In the genomic region with DNA sequence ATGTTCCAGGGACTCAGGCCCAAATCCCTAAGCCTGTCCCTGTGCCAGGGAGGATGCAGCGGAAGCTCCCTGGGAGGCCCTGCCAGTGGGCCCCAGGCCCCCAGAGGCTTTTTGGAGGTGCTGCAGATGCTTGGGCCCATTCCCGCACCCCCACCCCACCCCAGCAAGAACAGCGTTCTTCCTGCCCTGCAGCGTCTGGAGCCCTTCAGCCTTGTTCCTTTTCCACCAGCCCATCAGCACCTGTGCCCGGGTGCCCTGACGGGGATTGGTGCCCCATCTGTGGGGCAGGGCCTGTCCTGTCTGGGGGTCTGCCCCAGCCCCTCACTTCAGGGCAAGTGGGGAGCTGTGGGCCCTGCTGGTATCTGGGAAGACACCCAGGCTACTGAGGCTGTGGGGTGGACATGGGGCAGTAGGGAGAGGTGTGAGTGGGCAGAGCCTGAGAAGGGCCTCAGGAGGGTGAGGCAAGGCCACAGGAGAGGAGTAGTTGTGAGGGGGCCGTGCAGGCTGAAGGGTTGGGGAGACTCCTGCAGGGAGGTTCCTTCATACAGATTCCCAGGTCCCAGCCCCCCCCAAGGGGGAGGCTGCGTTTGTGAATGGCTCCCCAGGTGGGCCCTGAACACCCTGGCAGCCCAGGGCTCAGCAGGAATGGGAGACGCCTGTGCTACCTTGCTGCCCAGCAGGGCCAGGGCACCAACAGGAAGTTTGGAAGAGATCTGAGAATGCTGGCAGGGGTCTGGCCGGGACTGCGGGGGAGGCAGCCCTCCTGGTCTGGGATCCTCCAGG, we compare ENCODE assay signal across 14 cellular contexts. TPM values are rescaled to one million over a fixed set of nuclear protein-coding genes. Genes with fewer than 3 reads are reported as not detected.
DNase-seq lines count a peak whose midpoint lies in the region; ATAC-seq, FAIRE-seq and TF ChIP-seq lines count a peak whose summit lies in the region.
"Had no signal": no experiment of that assay in that cellular context is flagged by ENCODE, and none has a peak within 500 bp of the region (broad histone marks: within the 10 kb centered on the region; RNA-seq: fewer than 3 reads in every experiment).

No MANE protein-coding gene starts in this region.

- H3K27ac Mint-ChIP-seq in stimulated activated naive CD8-positive, alpha-beta T cell treated with anti-CD3 and anti-CD28 coated beads, Interleukin-15, Interleukin-2, amounts not matched to agents 100 ng/mL and 50 ng/mL, for 24 hours, result peak overlapping the region; percentile 36

- H3K9ac ChIP-seq in GM12878 (ENCODE audit: control insufficient read depth, insufficient read depth, low read length) (no peak overlapping the region), mucosa of stomach (ENCODE audit: low read length) (peak overlapping the region; percentile 34)

- H3K9me3 Mint-ChIP-seq in stimulated activated naive CD8-positive, alpha-beta T cell treated with anti-CD3 and anti-CD28 coated beads, Interleukin-15, Interleukin-2, amounts not matched to agents 100 ng/mL and 50 ng/mL, for 24 hours, result no peaks in the 10 kb centered on the region

- peak overlapping the region; percentile 75; the same call in 1 of the 2 replicates for H3K4me2 ChIP-seq in GM12878 (ENCODE audit: control insufficient read depth, insufficient read depth)

- H3K79me2 ChIP-seq in GM12878 (ENCODE audit: control insufficient read depth, insufficient read depth, low read length), result peaks cover 26% of the 10 kb centered on the region

- SMC1A ChIA-PET in GM12878 (lab: Charles Lee; ENCODE audit: uncharacterized antibody, unreplicated experiment), result no interaction called here

- no peak for TF ChIP-seq POLR2A in GM12878 (IDR thresholded peaks at IDR 0.05; ENCODE audit: low read depth, low read length)

- in situ Hi-C loops in GM12878 (cut with MboI), result no loop called here

- H3K36me3 ChIP-seq in GM12878 (ENCODE audit: control insufficient read depth in 2 of 2, insufficient read depth in 2 of 2, low read length in 1 of 2) (0 out of 4 replicates have a peak, but pooled peaks cover 0 to 1% of the 10 kb centered on the region in 2 experiments), mucosa of stomach (ENCODE audit: control insufficient read depth, insufficient read depth, low read length) (peaks cover 13% of the 10 kb centered on the region), small intestine (ENCODE audit: control insufficient read depth in 2 of 2, insufficient read depth in 2 of 2, low read length in 2 of 2) (peaks cover 2 to 7% of the 10 kb centered on the region in 2 donors)
- H3K36me3 ChIP-seq: SJCRH30 had no signal

- H3K4me1 Mint-ChIP-seq in stimulated activated naive CD8-positive, alpha-beta T cell treated with anti-CD3 and anti-CD28 coated beads, Interleukin-15, Interleukin-2, amounts not matched to agents 100 ng/mL and 50 ng/mL, for 24 hours (ENCODE audit: low read depth), result peaks cover 38% of the 10 kb centered on the region

- WGBS in GM12878 (ENCODE audit: insufficient coverage, insufficient replicate concordance, low lambda C conversion rate, missing lambda C conversion rate), result 74% methylated on average over 10 of the region's 11 CpGs
- 82 to 85% (median 83%) methylated on average over 10 to 11 of the region's 11 CpGs for WGBS in small intestine, 3 donors

- BruUV-seq in GM12878 (replicated peaks; lab: Mats Ljungman, UMichigan), result no TSS peak

- RAD21 ChIA-PET in GM12878 (lab: Charles Lee; ENCODE audit: unreplicated experiment), result no interaction called here

- H4K20me1 ChIP-seq in GM12878 (ENCODE audit: control insufficient read depth, insufficient read depth), result no peaks in the 10 kb centered on the region; the same call in 1 of the 2 replicates

- ATAC-seq in stimulated activated naive CD8-positive, alpha-beta T cell treated with anti-CD3 and anti-CD28 coated beads, Interleukin-15, Interleukin-2, amounts not matched to agents 100 U/mL and 50 U/mL, for 24 hours, result no peak
- ATAC-seq in GM12878 (no peak), HG03095 (IDR thresholded peaks at IDR 0.05; ENCODE audit: unreplicated experiment) (no peak), HG03280 (IDR thresholded peaks at IDR 0.05; ENCODE audit: unreplicated experiment) (no peak)
- ATAC-seq: esophagus mucosa had no signal

- TF ChIP-seq CTCF in GM12878 (IDR thresholded peaks at IDR 0.05 in 2 of 3, conservative IDR thresholded peaks at IDR 0.05 in 1 of 3; ENCODE audit: control insufficient read depth in 2 of 3, extremely low read depth in 1 of 3, insufficient read depth in 1 of 3, low read depth in 3 of 3, low read length in 3 of 3), result no peak

- H3K27me3 Mint-ChIP-seq in stimulated activated naive CD8-positive, alpha-beta T cell treated with anti-CD3 and anti-CD28 coated beads, Interleukin-15, Interleukin-2, amounts not matched to agents 100 ng/mL and 50 ng/mL, for 24 hours, result no peaks in the 10 kb centered on the region

- H3K27me3 ChIP-seq in GM12878 (replicated peaks in 1 of 2; ENCODE audit: control insufficient read depth in 2 of 2, insufficient read depth in 2 of 2, low read length in 1 of 2) (no peaks in the 10 kb centered on the region), mucosa of stomach (ENCODE audit: control insufficient read depth, insufficient read depth, low read length) (no peaks in the 10 kb centered on the region), small intestine (ENCODE audit: control insufficient read depth in 2 of 2, insufficient read depth in 2 of 2, low read length in 2 of 2) (no peaks in the 10 kb centered on the region)
- H3K27me3 ChIP-seq: brain microvascular endothelial cell, SJCRH30 had no signal

- no peak for TF ChIP-seq EP300 in GM12878 (IDR thresholded peaks at IDR 0.05; ENCODE audit: borderline replicate concordance in 1 of 2, control insufficient read depth in 1 of 2, low read depth in 2 of 2, low read length in 2 of 2)

- H3K4me1 ChIP-seq in GM12878 (ENCODE audit: control insufficient read depth, insufficient read depth, low read length), result peaks cover 29% of the 10 kb centered on the region
- H3K4me1 ChIP-seq in mucosa of stomach (ENCODE audit: control insufficient read depth, insufficient read depth, low read length), result peaks cover 42% of the 10 kb centered on the region
- peaks cover 5 to 10% of the 10 kb centered on the region in 2 donors for H3K4me1 ChIP-seq in small intestine (ENCODE audit: control insufficient read depth in 2 of 2, insufficient read depth in 1 of 2, low read depth in 1 of 2, low read length in 1 of 2)

- TF ChIP-seq RAD21 in GM12878 (IDR thresholded peaks at IDR 0.05; ENCODE audit: insufficient read depth, low read depth, low read length), result no peak

- no peaks in the 10 kb centered on the region for H3K36me3 Mint-ChIP-seq in stimulated activated naive CD8-positive, alpha-beta T cell treated with anti-CD3 and anti-CD28 coated beads, Interleukin-15, Interleukin-2, amounts not matched to agents 100 ng/mL and 50 ng/mL, for 24 hours (ENCODE audit: low read depth)

- CTCF ChIA-PET in GM12878 (lab: Yijun Ruan, JAX), result interaction anchor here (1.4 to 2.0 kb wide), 2 partner anchors 9 to 57 kb away, joined by 3 to 6 read pairs; no protein-coding TSS in a partner anchor

- H3K4me3 ChIP-seq in GM12878, result no peak overlapping the region
- no peak overlapping the region for H3K4me3 ChIP-seq in mucosa of stomach (ENCODE audit: low read length)
- H3K4me3 ChIP-seq in small intestine (ENCODE audit: low read depth in 1 of 2, low read length in 2 of 2), result no peak overlapping the region
- H3K4me3 ChIP-seq: SJCRH30 had no signal

- no peak overlapping the region for H2AFZ ChIP-seq in GM12878 (ENCODE audit: control insufficient read depth, low read depth, low read length)

- POLR2A ChIA-PET in GM12878 (lab: Charles Lee), result no interaction called here

- no peak overlapping the region for H3K4me3 Mint-ChIP-seq in stimulated activated naive CD8-positive, alpha-beta T cell treated with anti-CD3 and anti-CD28 coated beads, Interleukin-15, Interleukin-2, amounts not matched to agents 100 ng/mL and 50 ng/mL, for 24 hours

- FAIRE-seq in GM12878 (lab: Jason Lieb, UNC), result no peak
- FAIRE-seq in small intestine (lab: Jason Lieb, UNC), result no peak
- FAIRE-seq: GM19239 had no signal

- H3K27ac ChIP-seq in GM12878 (ENCODE audit: control insufficient read depth, insufficient read depth) (no peak overlapping the region), small intestine (ENCODE audit: low read depth in 1 of 2, low read length in 1 of 2) (no peak overlapping the region)
- H3K27ac ChIP-seq: brain microvascular endothelial cell, SJCRH30 had no signal

- no peak for DNase-seq in stimulated activated naive CD8-positive, alpha-beta T cell treated with anti-CD3 and anti-CD28 coated beads, Interleukin-15, Interleukin-2, amounts not matched to agents 100 U/mL and 50 U/mL, for 24 hours
- no peak for DNase-seq in GM12878 (ENCODE audit: low read depth, low spot score)
- DNase-seq in small intestine, result no peak
- no peak for DNase-seq in hippocampal formation (lab: John Stamatoyannopoulos, UW)
- DNase-seq: activated CD4-positive, alpha-beta T cell treated with anti-CD3 and anti-CD28 coated beads for 48 hours; brain microvascular endothelial cell; NCI-H524; SJCRH30 had no signal

- H3K9me3 ChIP-seq in GM12878 (replicated peaks; ENCODE audit: control insufficient read depth, insufficient read depth, low read length) (no peaks in the 10 kb centered on the region), mucosa of stomach (ENCODE audit: control insufficient read depth, low read length) (no peaks in the 10 kb centered on the region), small intestine (ENCODE audit: control insufficient read depth, low read depth) (no peaks in the 10 kb centered on the region)
- H3K9me3 ChIP-seq: SJCRH30 had no signal

- intact Hi-C loops in GM12878 (cut with micrococcal nuclease; ENCODE audit: unreplicated experiment), result no loop called here

RNA-seq across cellular contexts. Expression of gene RNPEPL1, which starts 2.4 kb away (rescaled TPM):
- 20.1 and 20.4 TPM in 2 replicates for total RNA-seq in GM12878 (2013; cell fraction: nucleolus; rRNA removed)
- 18.1 and 21.6 TPM in 2 replicates for total RNA-seq in GM12878 (2014; rRNA removed)
- total RNA-seq in GM12878 (2014; rRNA removed; fragmentation: Illumina TruSeq; extraction: Trizol), result 5.4 and 6.2 TPM in 2 replicates
- total RNA-seq in GM12878 (2021), result 49.5 and 53.5 TPM in 2 replicates
- 13.5 TPM for polyA plus RNA-seq in GM12878 (2011; ENCODE audit: low read depth)
- polyA plus RNA-seq in GM12878 (2011; rRNA removed), result 2.2 and 5.4 TPM in 2 replicates
- 16.9 and 21.7 TPM in 2 replicates for polyA plus RNA-seq in GM12878 (2011; cell fraction: cytosol; rRNA removed)
- 81.1 and 82.2 TPM in 2 replicates for polyA plus RNA-seq in GM12878 (2011; cell fraction: nucleus; rRNA removed)
- polyA plus RNA-seq in GM12878 (2012), result 34.1 and 38.3 TPM in 2 replicates
- polyA plus RNA-seq in GM12878 (2014; fragmentation: Illumina TruSeq; extraction: Trizol), result 1.1 and 6.7 TPM in 2 replicates
- polyA plus RNA-seq in GM12878 (2014; fragmentation: Nextera tagmentation; extraction: Ambion mirVana), result 1 to 10 TPM in 1 of 2 experiments, under 1 TPM in 1; 0.24 to 1.2 TPM
- 32.0 and 42.9 TPM in 2 replicates for polyA plus RNA-seq in GM12878 (2014; rRNA removed)
- 1 to 10 TPM; 6.9 to 9.6 TPM for polyA plus RNA-seq in GM12878 (2016; fragmentation: Nextera tagmentation; extraction: Ambion mirVana)
- 8.1 and 20.4 TPM in 2 replicates for polyA minus RNA-seq in GM12878 (2011; rRNA and poly(A)+ RNA removed)
- polyA minus RNA-seq in GM12878 (2011; cell fraction: cytosol; rRNA and poly(A)+ RNA removed), result 23.8 and 30.4 TPM in 2 replicates
- polyA minus RNA-seq in GM12878 (2011; cell fraction: nucleus; rRNA and poly(A)+ RNA removed), result 12.5 and 29.9 TPM in 2 replicates
- polyA plus RNA-seq in small intestine, result 100 to 1,000 TPM; 100 to 149 (median 131) TPM

RNA-seq across cellular contexts. Expression of gene DUSP28, which starts 10.6 kb away (rescaled TPM):
- total RNA-seq in GM12878 (2013; cell fraction: nucleolus; rRNA removed), result 10.4 and 11.4 TPM in 2 replicates
- total RNA-seq in GM12878 (2014; rRNA removed) (8.2 and 8.6 TPM in 2 replicates), GM12878 (2014; rRNA removed; fragmentation: Illumina TruSeq; extraction: Trizol) (3.4 and 3.6 TPM in 2 replicates), GM12878 (2021) (4.8 and 5.2 TPM in 2 replicates)
- polyA plus RNA-seq in GM12878 (2011; ENCODE audit: low read depth), result 3.1 TPM
- polyA plus RNA-seq in GM12878 (2011; rRNA removed) (9.5 and 11.0 TPM in 2 replicates), GM12878 (2014; fragmentation: Illumina TruSeq; extraction: Trizol) (4.4 and 4.6 TPM in 2 replicates), GM12878 (2014; fragmentation: Nextera tagmentation; extraction: Ambion mirVana) (1 to 10 TPM; 2.5 to 3.0 TPM), GM12878 (2014; rRNA removed) (6.2 and 7.6 TPM in 2 replicates), GM12878 (2016; fragmentation: Nextera tagmentation; extraction: Ambion mirVana) (10 to 100 TPM; 11.6 to 12.5 TPM), small intestine (1 to 10 TPM; 1.8 to 7.0 (median 3.1) TPM)
- polyA plus RNA-seq in GM12878 (2011; cell fraction: cytosol; rRNA removed), result 6.3 and 6.4 TPM in 2 replicates
- 3.7 and 5.9 TPM in 2 replicates for polyA plus RNA-seq in GM12878 (2011; cell fraction: nucleus; rRNA removed)
- 7.7 and 8.3 TPM in 2 replicates for polyA plus RNA-seq in GM12878 (2012)
- polyA minus RNA-seq in GM12878 (2011; rRNA and poly(A)+ RNA removed), result 7.6 and 10.9 TPM in 2 replicates
- polyA minus RNA-seq in GM12878 (2011; cell fraction: cytosol; rRNA and poly(A)+ RNA removed), result 1.7 and 3.6 TPM in 2 replicates
- polyA minus RNA-seq in GM12878 (2011; cell fraction: nucleus; rRNA and poly(A)+ RNA removed), result 6.4 and 11.9 TPM in 2 replicates

RNA-seq across cellular contexts. Expression of gene ANKMY1, which starts 12.9 kb away (rescaled TPM):
- total RNA-seq in GM12878 (2013; cell fraction: nucleolus; rRNA removed), result 30.8 and 36.5 TPM in 2 replicates
- total RNA-seq in GM12878 (2014; rRNA removed), result 8.4 and 11.5 TPM in 2 replicates
- 9.6 and 10.7 TPM in 2 replicates for total RNA-seq in GM12878 (2014; rRNA removed; fragmentation: Illumina TruSeq; extraction: Trizol)
- 15.3 and 19.6 TPM in 2 replicates for total RNA-seq in GM12878 (2021)
- 5.1 TPM for polyA plus RNA-seq in GM12878 (2011; ENCODE audit: low read depth)
- 5.8 and 7.3 TPM in 2 replicates for polyA plus RNA-seq in GM12878 (2011; rRNA removed)
- 9.3 and 9.6 TPM in 2 replicates for polyA plus RNA-seq in GM12878 (2011; cell fraction: cytosol; rRNA removed)
- 17.5 and 21.5 TPM in 2 replicates for polyA plus RNA-seq in GM12878 (2011; cell fraction: nucleus; rRNA removed)
- 9.4 and 9.8 TPM in 2 replicates for polyA plus RNA-seq in GM12878 (2012)
- polyA plus RNA-seq in GM12878 (2014; fragmentation: Illumina TruSeq; extraction: Trizol), result 9.0 and 15.1 TPM in 2 replicates
- polyA plus RNA-seq in GM12878 (2014; fragmentation: Nextera tagmentation; extraction: Ambion mirVana), result 1 to 10 TPM; 1.1 to 2.4 TPM
- 11.6 and 13.8 TPM in 2 replicates for polyA plus RNA-seq in GM12878 (2014; rRNA removed)
- 10 to 100 TPM; 10.3 to 11.5 TPM for polyA plus RNA-seq in GM12878 (2016; fragmentation: Nextera tagmentation; extraction: Ambion mirVana)
- 12.7 and 18.9 TPM in 2 replicates for polyA minus RNA-seq in GM12878 (2011; rRNA and poly(A)+ RNA removed)
- 6.4 and 8.2 TPM in 2 replicates for polyA minus RNA-seq in GM12878 (2011; cell fraction: cytosol; rRNA and poly(A)+ RNA removed)
- polyA minus RNA-seq in GM12878 (2011; cell fraction: nucleus; rRNA and poly(A)+ RNA removed), result 13.8 and 23.8 TPM in 2 replicates
- 1 to 10 TPM; 3.4 to 5.9 (median 5.9) TPM for polyA plus RNA-seq in small intestine

RNA-seq across cellular contexts. Expression of gene CAPN10, which starts 15.8 kb away (rescaled TPM):
- total RNA-seq in GM12878 (2013; cell fraction: nucleolus; rRNA removed), result 79.8 and 82.5 TPM in 2 replicates
- 26.6 and 32.9 TPM in 2 replicates for total RNA-seq in GM12878 (2014; rRNA removed)
- 8.4 and 12.4 TPM in 2 replicates for total RNA-seq in GM12878 (2014; rRNA removed; fragmentation: Illumina TruSeq; extraction: Trizol)
- total RNA-seq in GM12878 (2021), result 31.5 and 40.6 TPM in 2 replicates
- polyA plus RNA-seq in GM12878 (2011; ENCODE audit: low read depth), result 4.5 TPM
- polyA plus RNA-seq in GM12878 (2011; rRNA removed), result 6.0 and 10.3 TPM in 2 replicates
- polyA plus RNA-seq in GM12878 (2011; cell fraction: cytosol; rRNA removed), result 9.9 and 23.2 TPM in 2 replicates
- 159 and 187 TPM in 2 replicates for polyA plus RNA-seq in GM12878 (2011; cell fraction: nucleus; rRNA removed)
- polyA plus RNA-seq in GM12878 (2012), result 19.0 and 21.0 TPM in 2 replicates
- polyA plus RNA-seq in GM12878 (2014; fragmentation: Illumina TruSeq; extraction: Trizol), result 2.4 and 7.3 TPM in 2 replicates
- polyA plus RNA-seq in GM12878 (2014; fragmentation: Nextera tagmentation; extraction: Ambion mirVana), result 1 to 10 TPM in 1 of 2 experiments, under 1 TPM in 1; 0.37 to 1.6 TPM
- polyA plus RNA-seq in GM12878 (2014; rRNA removed), result 38.2 and 46.0 TPM in 2 replicates
- polyA plus RNA-seq in GM12878 (2016; fragmentation: Nextera tagmentation; extraction: Ambion mirVana), result 10 to 100 TPM; 22.6 to 27.1 TPM
- 7.5 and 13.8 TPM in 2 replicates for polyA minus RNA-seq in GM12878 (2011; rRNA and poly(A)+ RNA removed)
- 7.4 and 9.0 TPM in 2 replicates for polyA minus RNA-seq in GM12878 (2011; cell fraction: cytosol; rRNA and poly(A)+ RNA removed)
- polyA minus RNA-seq in GM12878 (2011; cell fraction: nucleus; rRNA and poly(A)+ RNA removed), result 31.7 and 59.3 TPM in 2 replicates
- polyA plus RNA-seq in small intestine, result 10 to 100 TPM; 19.7 to 33.8 (median 32.9) TPM

RNA-seq across cellular contexts. Expression of gene GPR35, which starts 54.6 kb away (rescaled TPM):
- total RNA-seq in GM12878 (2013; cell fraction: nucleolus; rRNA removed), result 8.6 and 8.8 TPM in 2 replicates
- total RNA-seq in GM12878 (2014; rRNA removed) (0.76 and 1.6 TPM in 2 replicates), GM12878 (2014; rRNA removed; fragmentation: Illumina TruSeq; extraction: Trizol) (0.14 TPM in 1 of 2 replicates, not detected in the other), GM12878 (2021) (0.56 and 1.1 TPM in 2 replicates)
- polyA plus RNA-seq in GM12878 (2011; ENCODE audit: low read depth), result 0.62 TPM
- polyA plus RNA-seq in GM12878 (2011; rRNA removed) (0.43 and 0.75 TPM in 2 replicates), GM12878 (2014; fragmentation: Illumina TruSeq; extraction: Trizol) (0.18 TPM in 1 of 2 replicates, not detected in the other), GM12878 (2014; fragmentation: Nextera tagmentation; extraction: Ambion mirVana) (not detected), GM12878 (2014; rRNA removed) (0.74 and 1.3 TPM in 2 replicates), GM12878 (2016; fragmentation: Nextera tagmentation; extraction: Ambion mirVana) (under 1 TPM; 0.14 to 0.32 TPM), small intestine (100 to 1,000 TPM in 2 of 3 donors, 10 to 100 TPM in 1; 75.5 to 367 (median 327) TPM)
- 2.9 and 3.1 TPM in 2 replicates for polyA plus RNA-seq in GM12878 (2011; cell fraction: cytosol; rRNA removed)
- polyA plus RNA-seq in GM12878 (2011; cell fraction: nucleus; rRNA removed), result 4.4 TPM in 2 replicates
- polyA plus RNA-seq in GM12878 (2012), result 1.8 and 2.4 TPM in 2 replicates
- polyA minus RNA-seq in GM12878 (2011; rRNA and poly(A)+ RNA removed), result 2.0 and 3.3 TPM in 2 replicates
- polyA minus RNA-seq in GM12878 (2011; cell fraction: cytosol; rRNA and poly(A)+ RNA removed), result 1.7 TPM in 1 of 2 replicates, not detected in the other
- polyA minus RNA-seq in GM12878 (2011; cell fraction: nucleus; rRNA and poly(A)+ RNA removed), result 0.97 and 1.1 TPM in 2 replicates
